8 cellular contexts compared by ENCODE assay signal in the genomic region with DNA sequence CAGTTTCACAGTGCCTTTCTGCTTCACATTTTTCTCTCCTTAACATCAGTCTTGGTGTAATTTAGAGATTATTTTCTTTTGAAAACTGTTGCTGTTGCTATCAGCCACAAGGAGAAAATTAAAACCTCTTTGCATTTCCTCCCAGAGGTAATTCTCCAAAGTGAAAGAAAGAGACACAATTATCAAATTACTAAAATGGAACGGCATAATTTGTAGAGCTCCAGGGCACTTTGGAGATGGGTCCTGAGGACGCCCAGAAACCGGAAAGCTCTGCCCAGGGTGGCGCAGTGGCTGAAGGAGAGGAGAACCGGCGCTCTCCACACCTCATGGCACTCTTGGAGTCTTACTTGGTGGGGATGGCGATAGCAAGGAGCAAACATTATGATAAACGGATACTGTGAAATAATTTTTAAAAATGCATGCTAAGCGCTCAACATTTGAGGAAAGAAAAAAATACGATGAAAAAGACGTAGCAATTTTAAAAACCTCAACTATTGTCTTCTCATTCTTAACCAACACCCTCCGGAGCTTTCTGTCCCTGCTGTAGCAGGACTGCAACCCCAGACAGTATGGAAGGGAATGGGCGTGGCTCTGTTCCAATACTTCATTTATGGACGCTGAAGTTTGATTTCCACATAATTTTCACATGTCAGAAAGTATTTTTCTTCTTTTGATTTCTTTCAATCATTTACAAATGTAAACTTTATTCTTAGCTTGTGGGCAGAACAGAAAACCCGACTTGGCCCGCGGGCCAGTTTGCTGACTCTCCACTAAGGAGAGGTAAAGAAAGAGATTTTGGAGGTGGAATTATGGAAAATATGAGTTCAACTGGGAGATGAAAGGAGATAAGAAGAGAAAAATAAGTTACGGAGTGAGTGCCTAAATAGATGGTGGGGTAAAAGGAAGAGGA. TPM values are rescaled to one million over a fixed set of nuclear protein-coding genes. Genes with fewer than 3 reads are reported as not detected.
DNase-seq lines count a peak whose midpoint lies in the region; ATAC-seq and TF ChIP-seq lines count a peak whose summit lies in the region.

No MANE protein-coding gene starts in this region.

- no peak overlapping the region for H2BK12ac ChIP-seq in mesenchymal stem cell (ENCODE audit: low read length in 2 of 2)

- H2BK5ac ChIP-seq in mesenchymal stem cell (ENCODE audit: low read depth, low read length, poor library complexity, severe bottlenecking) = peak overlapping the region; percentile 90

- H3K4ac ChIP-seq in mesenchymal stem cell (ENCODE audit: low read depth in 1 of 2, low read length in 2 of 2) = peak overlapping the region; percentile 42 to 87

- H3K4me3 ChIP-seq in mesenchymal stem cell (ENCODE audit: insufficient read depth in 1 of 2, low read depth in 1 of 2, low read length in 2 of 2) (peak overlapping the region; percentile 62 to 92), aorta (ENCODE audit: low read length in 2 of 2) (peak overlapping the region; percentile 71 to 84)

- peaks cover 44% of the 10 kb centered on the region for H3K36me3 Mint-ChIP-seq in activated CD8-positive, alpha-beta memory T cell treated with anti-CD3 and anti-CD28 coated beads, Interleukin-2, amount 10 ng/mL, durations not matched to agents 7 days and 5 days
- H3K36me3 Mint-ChIP-seq in chondrocyte (ENCODE audit: low read depth) = peaks cover 41% of the 10 kb centered on the region

- H2BK120ac ChIP-seq in mesenchymal stem cell (ENCODE audit: low read depth, low read length) = no peak overlapping the region

- H3K18ac ChIP-seq in mesenchymal stem cell (ENCODE audit: low read depth in 1 of 2, low read length in 2 of 2) = peak overlapping the region; percentile 81 to 94

- WGBS in mesenchymal stem cell = 3% methylated on average over 8 of the region's 18 CpGs
- WGBS in aorta, 2 donors = 1 to 2% methylated on average over 18 of the region's 18 CpGs

- peaks cover 11% of the 10 kb centered on the region for H3K79me1 ChIP-seq in mesenchymal stem cell (replicated peaks; ENCODE audit: low read length, poor library complexity, severe bottlenecking)

- H3K27ac Mint-ChIP-seq in activated CD8-positive, alpha-beta memory T cell treated with anti-CD3 and anti-CD28 coated beads, Interleukin-2, amount 10 ng/mL, durations not matched to agents 7 days and 5 days = peak overlapping the region; percentile 94
- peak overlapping the region; percentile 99 for H3K27ac Mint-ChIP-seq in chondrocyte (ENCODE audit: unreplicated experiment)

- no peak for DNase-seq in activated CD8-positive, alpha-beta memory T cell treated with anti-CD3 and anti-CD28 coated beads, Interleukin-2, amount 10 ng/mL, durations not matched to agents 7 days and 5 days
- DNase-seq in activated CD8-positive, alpha-beta memory T cell treated with anti-CD3 and anti-CD28 coated beads, Interleukin-2, amount 50 U/mL, for 48 hours = no peak
- DNase-seq in RKO (ENCODE audit: low spot score) = peak; percentile 57
- no peak for DNase-seq in chondrocyte (ENCODE audit: low spot score)
- peak; percentile 53 for DNase-seq in mesenchymal stem cell
- no peak for DNase-seq in aorta
- no peak for DNase-seq in NCI-H187 treated with DMSO at 0.1 percent for 48 hours (lab: John Stamatoyannopoulos, UW)

- H3K4me2 ChIP-seq in mesenchymal stem cell (ENCODE audit: low read length, poor library complexity, severe bottlenecking) = peak overlapping the region; percentile 76

- intact Hi-C loops in aorta (cut with DNase I) = no loop called here

- no peak overlapping the region for H2AK5ac ChIP-seq in mesenchymal stem cell (ENCODE audit: low read length, severe bottlenecking)

- no peak overlapping the region for H2AFZ ChIP-seq in mesenchymal stem cell (ENCODE audit: low read depth, low read length)

- TF ChIP-seq CTCF in chondrocyte (IDR thresholded peaks at IDR 0.05) = peak; percentile 3

- no peak overlapping the region for H2BK15ac ChIP-seq in mesenchymal stem cell (ENCODE audit: low read depth, poor library complexity, severe bottlenecking)

- no peaks in the 10 kb centered on the region for H3K9me3 Mint-ChIP-seq in activated CD8-positive, alpha-beta memory T cell treated with anti-CD3 and anti-CD28 coated beads, Interleukin-2, amount 10 ng/mL, durations not matched to agents 7 days and 5 days (ENCODE audit: low read depth)
- peaks cover 2% of the 10 kb centered on the region for H3K9me3 Mint-ChIP-seq in chondrocyte (ENCODE audit: low read depth)

- no peaks in the 10 kb centered on the region for H3K27me3 Mint-ChIP-seq in activated CD8-positive, alpha-beta memory T cell treated with anti-CD3 and anti-CD28 coated beads, Interleukin-2, amount 10 ng/mL, durations not matched to agents 7 days and 5 days
- no peaks in the 10 kb centered on the region for H3K27me3 Mint-ChIP-seq in chondrocyte (ENCODE audit: low read depth)

- CTCF ChIA-PET in activated CD8-positive, alpha-beta memory T cell treated with anti-CD3 and anti-CD28 coated beads, Interleukin-2, amount 10 ng/mL, durations not matched to agents 7 days and 5 days (lab: Charles Lee) = interaction anchor here (0.9 to 4.5 kb wide), 15 partner anchors 12 to 423 kb away, joined by 3 to 72 read pairs (median 7); no protein-coding TSS in a partner anchor

- peak overlapping the region in 1 of 2 experiments; percentile 27 for H3K23ac ChIP-seq in mesenchymal stem cell (ENCODE audit: low read length in 2 of 2)

- H4K8ac ChIP-seq in mesenchymal stem cell (ENCODE audit: low read length) = no peak overlapping the region

- H3K4me1 ChIP-seq in mesenchymal stem cell (ENCODE audit: control insufficient read depth, insufficient read depth, low read depth, low read length) (peaks cover 3% of the 10 kb centered on the region), aorta (ENCODE audit: control insufficient read depth in 1 of 2, insufficient read depth in 2 of 2, low read length in 2 of 2) (peaks cover 0 to 5% of the 10 kb centered on the region in 2 donors)

- no peak overlapping the region for H3K14ac ChIP-seq in mesenchymal stem cell (ENCODE audit: low read length in 2 of 2)

- H3K27ac ChIP-seq in mesenchymal stem cell (ENCODE audit: low read length, poor library complexity, severe bottlenecking) (peak overlapping the region; percentile 95), aorta (ENCODE audit: low read depth in 1 of 2, low read length in 2 of 2) (peak overlapping the region; percentile 49 to 72)

- peak overlapping the region; percentile 100 for H3K9ac ChIP-seq in mesenchymal stem cell (ENCODE audit: low read length)

- peak; percentile 21 for ATAC-seq in activated CD8-positive, alpha-beta memory T cell treated with anti-CD3 and anti-CD28 coated beads, Interleukin-2, amount 10 ng/mL, durations not matched to agents 7 days and 5 days
- ATAC-seq in aorta (ENCODE audit: low FRiP score) = peak; percentile 60
- ATAC-seq in GM21447 (IDR thresholded peaks at IDR 0.05; ENCODE audit: unreplicated experiment) = no peak

- peaks cover 36% of the 10 kb centered on the region for H3K4me1 Mint-ChIP-seq in activated CD8-positive, alpha-beta memory T cell treated with anti-CD3 and anti-CD28 coated beads, Interleukin-2, amount 10 ng/mL, durations not matched to agents 7 days and 5 days
- peaks cover 25% of the 10 kb centered on the region for H3K4me1 Mint-ChIP-seq in chondrocyte (ENCODE audit: low read depth)

- H3K36me3 ChIP-seq in mesenchymal stem cell (ENCODE audit: control insufficient read depth in 1 of 2, insufficient read depth in 2 of 2, low read depth in 1 of 2, low read length in 2 of 2) (peaks cover 16 to 36% of the 10 kb centered on the region in 2 experiments), aorta (ENCODE audit: control insufficient read depth in 1 of 2, insufficient read depth in 2 of 2, low read length in 1 of 2) (peaks cover 7% of the 10 kb centered on the region in 2 donors)

- peaks cover 0 to 9% of the 10 kb centered on the region in 2 experiments for H3K27me3 ChIP-seq in mesenchymal stem cell (ENCODE audit: control insufficient read depth in 1 of 2, insufficient read depth in 1 of 2, low read length in 2 of 2)
- H3K27me3 ChIP-seq in aorta (ENCODE audit: control insufficient read depth in 1 of 2, insufficient read depth in 2 of 2, low read length in 1 of 2) = no peaks in the 10 kb centered on the region

- peak overlapping the region; percentile 96 for H3K4me3 Mint-ChIP-seq in activated CD8-positive, alpha-beta memory T cell treated with anti-CD3 and anti-CD28 coated beads, Interleukin-2, amount 10 ng/mL, durations not matched to agents 7 days and 5 days
- H3K4me3 Mint-ChIP-seq in chondrocyte (ENCODE audit: unreplicated experiment) = peak overlapping the region; percentile 87

- H4K91ac ChIP-seq in mesenchymal stem cell (ENCODE audit: low read length) = no peak overlapping the region

- H3K9me3 ChIP-seq in mesenchymal stem cell (ENCODE audit: control insufficient read depth, low read length) (no peaks in the 10 kb centered on the region), aorta (ENCODE audit: control insufficient read depth, low read length) (no peaks in the 10 kb centered on the region)

RNA-seq across cellular contexts. Expression of a gene that starts 1.1 kb away (rescaled TPM):
- total RNA-seq in activated CD8-positive, alpha-beta memory T cell treated with anti-CD3 and anti-CD28 coated beads, Interleukin-2, amount 10 ng/mL, durations not matched to agents 7 days and 5 days = 100 to 1,000 TPM; 300 to 330 TPM
- 546 to 749 TPM (median 741 TPM) in 3 replicates for total RNA-seq in chondrocyte
- 2,510 TPM for polyA plus RNA-seq in mesenchymal stem cell (2013, experiment 1 of 2)
- polyA plus RNA-seq in mesenchymal stem cell (2013, experiment 2 of 2) = 2,559 TPM
- total RNA-seq in aorta = 100 to 1,000 TPM; 416 to 418 TPM
- 100 to 1,000 TPM; 751 to 960 TPM for polyA plus RNA-seq in aorta

RNA-seq across cellular contexts. Expression of a gene that starts 42.0 kb away (rescaled TPM):
- 100 to 1,000 TPM; 333 to 424 TPM for total RNA-seq in activated CD8-positive, alpha-beta memory T cell treated with anti-CD3 and anti-CD28 coated beads, Interleukin-2, amount 10 ng/mL, durations not matched to agents 7 days and 5 days
- total RNA-seq in chondrocyte = 454 to 578 TPM (median 560 TPM) in 3 replicates
- polyA plus RNA-seq in mesenchymal stem cell (2013, experiment 1 of 2) = 743 TPM
- 740 TPM for polyA plus RNA-seq in mesenchymal stem cell (2013, experiment 2 of 2)
- total RNA-seq in aorta = 100 to 1,000 TPM; 188 to 386 TPM
- 100 to 1,000 TPM; 244 to 417 TPM for polyA plus RNA-seq in aorta

RNA-seq across cellular contexts. Expression of a gene that starts 53.2 kb away (rescaled TPM):
- not detected for total RNA-seq in activated CD8-positive, alpha-beta memory T cell treated with anti-CD3 and anti-CD28 coated beads, Interleukin-2, amount 10 ng/mL, durations not matched to agents 7 days and 5 days
- total RNA-seq in chondrocyte = not detected in 3 replicates
- polyA plus RNA-seq in mesenchymal stem cell (2013, experiment 1 of 2) = not detected
- polyA plus RNA-seq in mesenchymal stem cell (2013, experiment 2 of 2) = not detected
- total RNA-seq in aorta = not detected
- polyA plus RNA-seq in aorta = not detected

Comparison
In these comparisons a context has a peak if more than half of its experiments do, and no peak if none do; other contexts are left out.
1. DNase-seq: peak in RKO (single experiment) and mesenchymal stem cell (single experiment); none in activated CD8-positive, alpha-beta memory T cell treated with anti-CD3 and anti-CD28 coated beads, Interleukin-2, amount 10 ng/mL, durations not matched to agents 7 days and 5 days (single experiment), activated CD8-positive, alpha-beta memory T cell treated with anti-CD3 and anti-CD28 coated beads, Interleukin-2, amount 50 U/mL, for 48 hours (single experiment), chondrocyte (single experiment), aorta (0 of 2) and NCI-H187 treated with DMSO at 0.1 percent for 48 hours (single experiment).